Comparison of ENCODE assay signal across 6 cellular contexts in genomic region chr3:163261618-163262017, GRCh38.
"Had no signal": no experiment of that assay in that cellular context is flagged by ENCODE, and none has a peak within 500 bp of the region (broad histone marks: within the 10 kb centered on the region; RNA-seq: fewer than 3 reads in every experiment).

No MANE protein-coding gene starts in this region.

- H3K4me3 ChIP-seq: K562 had no signal

- H3K27ac ChIP-seq: HL-60 had no signal

- DNase-seq: IMR-90, KBM-7 had no signal

- FAIRE-seq: HepG2, HTR-8/SVneo, K562 had no signal

- ATAC-seq: HepG2, K562 had no signal
